ENCODE assay signal across 17 cellular contexts in the genomic region with DNA sequence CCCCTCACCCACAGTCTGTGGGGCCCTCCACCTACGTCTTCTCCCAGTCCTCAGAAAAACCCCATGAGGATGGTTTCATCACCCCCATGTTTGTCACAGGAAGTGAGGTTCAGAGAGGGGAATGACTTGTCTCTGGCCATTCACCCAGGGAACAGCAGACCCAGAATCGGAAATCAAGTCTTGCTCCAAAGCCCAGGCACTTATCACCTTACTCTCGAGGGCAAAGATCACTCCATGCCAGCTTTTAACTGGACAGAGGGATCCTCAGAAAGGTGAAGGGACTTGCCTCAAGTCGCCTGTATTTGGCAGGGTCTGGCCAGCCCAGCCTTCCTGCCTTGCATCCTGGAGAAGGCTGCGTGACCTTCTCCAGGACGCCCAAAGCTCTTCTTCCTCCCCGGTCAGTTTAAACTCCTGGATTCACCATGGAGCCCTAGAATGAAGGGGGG. TPM values are rescaled to one million over a fixed set of nuclear protein-coding genes. Genes with fewer than 3 reads are reported as not detected.
DNase-seq lines count a peak whose midpoint lies in the region; ATAC-seq, FAIRE-seq and TF ChIP-seq lines count a peak whose summit lies in the region.
"Had no signal": no experiment of that assay in that cellular context is flagged by ENCODE, and none has a peak within 500 bp of the region (broad histone marks: within the 10 kb centered on the region; RNA-seq: fewer than 3 reads in every experiment).

No MANE protein-coding gene starts in this region.

- peaks cover 36% of the 10 kb centered on the region for H3K4me1 Mint-ChIP-seq in activated CD4-positive, alpha-beta memory T cell treated with anti-CD3 and anti-CD28 coated beads for 36 hours (ENCODE audit: low read depth)
- peaks cover 43% of the 10 kb centered on the region for H3K4me1 Mint-ChIP-seq in activated CD4-positive, alpha-beta memory T cell treated with anti-CD3 and anti-CD28 coated beads, Interleukin-2, amount 10 ng/mL, durations not matched to agents 7 days and 5 days
- H3K4me1 Mint-ChIP-seq in endothelial cell (ENCODE audit: unreplicated experiment): peaks cover 50% of the 10 kb centered on the region

- H3K4me3 ChIP-seq in OCI-LY7 (ENCODE audit: low read depth, low read length, poor library complexity, severe bottlenecking): no peak overlapping the region
- H3K4me3 ChIP-seq: adrenal gland, lower lobe of right lung, pancreas, SJSA1 had no signal

- POLR2A ChIA-PET in activated CD4-positive, alpha-beta memory T cell treated with anti-CD3 and anti-CD28 coated beads for 36 hours (lab: Charles Lee): interaction anchor here (1.2 kb wide), 1 partner anchor 57 kb away, joined by 3 read pairs; no protein-coding TSS in a partner anchor
- POLR2A ChIA-PET in activated CD4-positive, alpha-beta memory T cell treated with anti-CD3 and anti-CD28 coated beads, Interleukin-2, amount 10 ng/mL, durations not matched to agents 7 days and 5 days (lab: Charles Lee): interaction anchor here (0.8 kb wide), 1 partner anchor 13 kb away, joined by 4 read pairs; no protein-coding TSS in a partner anchor
- POLR2A ChIA-PET in OCI-LY7 (lab: Charles Lee): interaction anchor here (0.6 to 1.4 kb wide), 5 partner anchors 9 to 29 kb away, joined by 3 to 7 read pairs (median 3); no protein-coding TSS in a partner anchor

- intact Hi-C loops in activated CD4-positive, alpha-beta memory T cell treated with anti-CD3 and anti-CD28 coated beads for 36 hours (cut with micrococcal nuclease): no loop called here
- intact Hi-C loops in OCI-LY7 (cut with micrococcal nuclease; ENCODE audit: unreplicated experiment): no loop called here

- no peaks in the 10 kb centered on the region for H3K36me3 ChIP-seq in OCI-LY7 (ENCODE audit: insufficient read depth, low read length)
- H3K36me3 ChIP-seq: adrenal gland, lower lobe of right lung, pancreas, SJSA1 had no signal

- H3K9me2 ChIP-seq in OCI-LY7 (ENCODE audit: insufficient read depth, low read length): no peaks in the 10 kb centered on the region

- no peaks in the 10 kb centered on the region for H3K36me3 Mint-ChIP-seq in activated CD4-positive, alpha-beta memory T cell treated with anti-CD3 and anti-CD28 coated beads for 36 hours
- no peaks in the 10 kb centered on the region for H3K36me3 Mint-ChIP-seq in activated CD4-positive, alpha-beta memory T cell treated with anti-CD3 and anti-CD28 coated beads, Interleukin-2, amount 10 ng/mL, durations not matched to agents 7 days and 5 days (ENCODE audit: low read depth)
- H3K36me3 Mint-ChIP-seq in endothelial cell (ENCODE audit: low read depth, unreplicated experiment): peaks cover 4% of the 10 kb centered on the region

- H3K4me3 Mint-ChIP-seq in activated CD4-positive, alpha-beta memory T cell treated with anti-CD3 and anti-CD28 coated beads for 36 hours: no peak overlapping the region
- H3K4me3 Mint-ChIP-seq in activated CD4-positive, alpha-beta memory T cell treated with anti-CD3 and anti-CD28 coated beads, Interleukin-2, amount 10 ng/mL, durations not matched to agents 7 days and 5 days: no peak overlapping the region
- H3K4me3 Mint-ChIP-seq in endothelial cell (ENCODE audit: unreplicated experiment): no peak overlapping the region

- DNase-seq in activated CD4-positive, alpha-beta memory T cell treated with anti-CD3 and anti-CD28 coated beads for 36 hours: peak; percentile 59
- no peak for DNase-seq in activated CD4-positive, alpha-beta memory T cell treated with anti-CD3 and anti-CD28 coated beads, Interleukin-2, amount 10 ng/mL, durations not matched to agents 7 days and 5 days
- DNase-seq in OCI-LY7 (ENCODE audit: low spot score) (no peak), endothelial cell (ENCODE audit: low spot score) (no peak), RCC 7860 (ENCODE audit: low spot score) (no peak), AG08396 (ENCODE audit: low spot score) (no peak)
- peak; percentile 43 for DNase-seq in stimulated activated CD8-positive, alpha-beta memory T cell treated with anti-CD3 and anti-CD28 coated beads, Interleukin-4, amount 100 ng/mL, for 48 hours
- DNase-seq: DMS79; effector memory CD4-positive, alpha-beta T cell; H7; lower lobe of right lung; NCI-H146 had no signal

- BruUV-seq in OCI-LY7 (replicated peaks; lab: Mats Ljungman, UMichigan): no TSS peak

- H3K27ac Mint-ChIP-seq in activated CD4-positive, alpha-beta memory T cell treated with anti-CD3 and anti-CD28 coated beads for 36 hours: peak overlapping the region; percentile 15
- no peak overlapping the region for H3K27ac Mint-ChIP-seq in activated CD4-positive, alpha-beta memory T cell treated with anti-CD3 and anti-CD28 coated beads, Interleukin-2, amount 10 ng/mL, durations not matched to agents 7 days and 5 days
- H3K27ac Mint-ChIP-seq in endothelial cell (ENCODE audit: unreplicated experiment): peak overlapping the region; percentile 64

- FAIRE-seq in RCC 7860 (lab: Jason Lieb, UNC): no peak
- FAIRE-seq: pancreas had no signal

- no peaks in the 10 kb centered on the region for H3K9me3 ChIP-seq in OCI-LY7 (ENCODE audit: low read length)
- H3K9me3 ChIP-seq: adrenal gland, lower lobe of right lung, pancreas, SJSA1 had no signal

- peak overlapping the region; percentile 33; the same call in 1 of the 2 replicates for H3K4me2 ChIP-seq in OCI-LY7 (ENCODE audit: low read length)

- peak overlapping the region; percentile 81 for H2AFZ ChIP-seq in OCI-LY7 (ENCODE audit: low read length)

- H4K20me1 ChIP-seq in OCI-LY7 (ENCODE audit: insufficient read depth, low read length): no peaks in the 10 kb centered on the region

- ATAC-seq in esophagus mucosa: no peak
- ATAC-seq: activated CD4-positive, CD25-positive, alpha-beta regulatory T cell treated with anti-CD3 and anti-CD28 coated beads, Interleukin-2, amount 50 U/mL, for 24 hours had no signal

- peaks cover 13% of the 10 kb centered on the region for H3K4me1 ChIP-seq in OCI-LY7 (ENCODE audit: insufficient read depth, low read length, poor library complexity, severe bottlenecking)

- CTCF ChIA-PET in activated CD4-positive, alpha-beta memory T cell treated with anti-CD3 and anti-CD28 coated beads for 36 hours (lab: Charles Lee): interaction anchor here (1.3 kb wide), 1 partner anchor 35 kb away, joined by 3 read pairs; no protein-coding TSS in a partner anchor
- CTCF ChIA-PET in activated CD4-positive, alpha-beta memory T cell treated with anti-CD3 and anti-CD28 coated beads, Interleukin-2, amount 10 ng/mL, durations not matched to agents 7 days and 5 days (lab: Charles Lee): no interaction called here
- CTCF ChIA-PET in OCI-LY7 (lab: Charles Lee; ENCODE audit: unreplicated experiment): no interaction called here

- no peaks in the 10 kb centered on the region for H3K27me3 Mint-ChIP-seq in activated CD4-positive, alpha-beta memory T cell treated with anti-CD3 and anti-CD28 coated beads for 36 hours
- peaks cover 9% of the 10 kb centered on the region for H3K27me3 Mint-ChIP-seq in activated CD4-positive, alpha-beta memory T cell treated with anti-CD3 and anti-CD28 coated beads, Interleukin-2, amount 10 ng/mL, durations not matched to agents 7 days and 5 days
- H3K27me3 Mint-ChIP-seq in endothelial cell (ENCODE audit: unreplicated experiment): no peaks in the 10 kb centered on the region

- no peaks in the 10 kb centered on the region for H3K9me3 Mint-ChIP-seq in activated CD4-positive, alpha-beta memory T cell treated with anti-CD3 and anti-CD28 coated beads for 36 hours
- H3K9me3 Mint-ChIP-seq in activated CD4-positive, alpha-beta memory T cell treated with anti-CD3 and anti-CD28 coated beads, Interleukin-2, amount 10 ng/mL, durations not matched to agents 7 days and 5 days: no peaks in the 10 kb centered on the region
- no peaks in the 10 kb centered on the region for H3K9me3 Mint-ChIP-seq in endothelial cell (ENCODE audit: unreplicated experiment)

- H3K27ac ChIP-seq in OCI-LY7 (ENCODE audit: low read depth, low read length, poor library complexity, severe bottlenecking): no peak overlapping the region
- H3K27ac ChIP-seq: pancreas, SJSA1 had no signal

- TF ChIP-seq CTCF in OCI-LY7 (conservative IDR thresholded peaks at IDR 0.05; ENCODE audit: low read length) (no peak), endothelial cell (IDR thresholded peaks at IDR 0.05; ENCODE audit: unreplicated experiment) (no peak)

- H3K79me2 ChIP-seq in OCI-LY7 (ENCODE audit: insufficient read depth, low read depth, low read length): no peaks in the 10 kb centered on the region

RNA-seq across cellular contexts. Expression of a gene that starts 57.9 kb away (rescaled TPM):
- 10 to 100 TPM; 44.4 to 49.6 TPM for total RNA-seq in activated CD4-positive, alpha-beta memory T cell treated with anti-CD3 and anti-CD28 coated beads for 36 hours
- 10 to 100 TPM; 90.0 TPM for total RNA-seq in activated CD4-positive, alpha-beta memory T cell treated with anti-CD3 and anti-CD28 coated beads, Interleukin-2, amount 10 ng/mL, durations not matched to agents 7 days and 5 days
- 11.2 and 16.5 TPM in 2 replicates for total RNA-seq in OCI-LY7 (2014; rRNA removed; shearing (Covaris generic))
- total RNA-seq in OCI-LY7 (2022) (44.9 and 53.2 TPM in 2 replicates), endothelial cell (ENCODE audit: unreplicated experiment) (142 TPM), esophagus mucosa (39.3 TPM)

Comparison
In these comparisons a context has a peak if more than half of its experiments do, and no peak if none do; other contexts are left out.
1. DNase-seq: peak in activated CD4-positive, alpha-beta memory T cell treated with anti-CD3 and anti-CD28 coated beads for 36 hours (single experiment) and stimulated activated CD8-positive, alpha-beta memory T cell treated with anti-CD3 and anti-CD28 coated beads, Interleukin-4, amount 100 ng/mL, for 48 hours (single experiment); none in activated CD4-positive, alpha-beta memory T cell treated with anti-CD3 and anti-CD28 coated beads, Interleukin-2, amount 10 ng/mL, durations not matched to agents 7 days and 5 days (single experiment), OCI-LY7 (single experiment), endothelial cell (single experiment), RCC 7860 (single experiment) and AG08396 (single experiment).